In the genomic region with DNA sequence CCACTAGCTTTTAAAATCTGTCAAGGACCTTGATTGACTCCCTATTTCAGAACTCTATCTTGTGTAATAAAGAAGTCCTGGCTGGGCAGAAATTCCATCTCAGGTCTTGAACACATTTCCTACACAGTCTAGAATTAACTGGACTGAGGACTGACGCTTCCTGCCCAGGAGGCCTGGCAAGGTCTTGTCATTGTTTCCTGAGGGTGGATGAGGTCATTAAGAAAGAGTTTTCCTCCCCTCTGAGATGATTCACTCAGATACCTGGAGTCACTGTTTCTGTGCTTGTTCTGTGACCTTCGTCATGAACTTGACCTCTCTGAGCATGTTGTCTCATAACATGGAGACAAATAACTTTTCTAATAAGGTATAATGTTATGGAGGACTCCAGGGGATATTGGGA, we compare ENCODE assay signal across 12 cellular contexts. TPM values are rescaled to one million over a fixed set of nuclear protein-coding genes. Genes with fewer than 3 reads are reported as not detected.
A peak's percentile ranks its signal among the peaks of the same experiment; 100 is the strongest.
DNase-seq lines count a peak whose midpoint lies in the region; ATAC-seq and TF ChIP-seq lines count a peak whose summit lies in the region.
"Had no signal": no experiment of that assay in that cellular context is flagged by ENCODE, and none has a peak within 500 bp of the region (broad histone marks: within the 10 kb centered on the region; RNA-seq: fewer than 3 reads in every experiment).

No MANE protein-coding gene starts in this region.

- H3K27me3 Mint-ChIP-seq in nephron progenitor cell (ENCODE audit: low read depth, poor library complexity): peaks cover 2% of the 10 kb centered on the region
- no peaks in the 10 kb centered on the region for H3K27me3 Mint-ChIP-seq in CD8-positive, alpha-beta T cell (ENCODE audit: low read depth)
- H3K27me3 Mint-ChIP-seq: IgD-negative memory B cell had no signal

- no peaks in the 10 kb centered on the region for H3K9me3 Mint-ChIP-seq in nephron progenitor cell
- no peaks in the 10 kb centered on the region for H3K9me3 Mint-ChIP-seq in CD8-positive, alpha-beta T cell
- H3K9me3 Mint-ChIP-seq: IgD-negative memory B cell had no signal

- peaks cover 99% of the 10 kb centered on the region for H3K36me3 ChIP-seq in MG63
- H3K36me3 ChIP-seq in CD8-positive, alpha-beta T cell (ENCODE audit: insufficient read depth, low read length): peaks cover 7% of the 10 kb centered on the region

- no peaks in the 10 kb centered on the region for H3K27me3 ChIP-seq in MG63
- H3K27me3 ChIP-seq in CD8-positive, alpha-beta T cell (ENCODE audit: insufficient read depth, low read length): no peaks in the 10 kb centered on the region
- H3K27me3 ChIP-seq: Peyer's patch, upper lobe of right lung had no signal

- POLR2A ChIA-PET in CD8-positive, alpha-beta T cell (lab: Charles Lee): no interaction called here

- CTCF ChIA-PET in CD8-positive, alpha-beta T cell (lab: Charles Lee): interaction anchor here (0.8 to 10.1 kb wide), 20 partner anchors 8 to 738 kb away, joined by 3 to 145 read pairs (median 4); partner anchors contain the start of gene CDKN2B

- peaks cover 10% of the 10 kb centered on the region for H3K4me1 ChIP-seq in CD8-positive, alpha-beta T cell (ENCODE audit: insufficient read depth, low read length)

- no peak for ATAC-seq in CD8-positive, alpha-beta T cell

- H3K4me3 Mint-ChIP-seq in nephron progenitor cell: no peak overlapping the region
- no peak overlapping the region for H3K4me3 Mint-ChIP-seq in CD8-positive, alpha-beta T cell

- H3K4me1 Mint-ChIP-seq in nephron progenitor cell: peaks cover 23% of the 10 kb centered on the region
- H3K4me1 Mint-ChIP-seq in CD8-positive, alpha-beta T cell (ENCODE audit: low read depth): peaks cover 24% of the 10 kb centered on the region

- H3K4me3 ChIP-seq in MG63 (no peak overlapping the region), cardiac fibroblast (replicated peaks in 1 of 2; ENCODE audit: low read depth in 2 of 2, low read length in 2 of 2) (no peak overlapping the region)
- H3K4me3 ChIP-seq in CD8-positive, alpha-beta T cell (ENCODE audit: low read depth, low read length): no peak overlapping the region
- H3K4me3 ChIP-seq: mucosa of descending colon, upper lobe of right lung had no signal

- H3K27ac ChIP-seq in CD8-positive, alpha-beta T cell (ENCODE audit: low read depth, low read length): no peak overlapping the region
- H3K27ac ChIP-seq: Peyer's patch, upper lobe of right lung had no signal

- peaks cover 55% of the 10 kb centered on the region for H3K36me3 Mint-ChIP-seq in nephron progenitor cell (ENCODE audit: low read depth)
- peaks cover 54% of the 10 kb centered on the region for H3K36me3 Mint-ChIP-seq in CD8-positive, alpha-beta T cell
- H3K36me3 Mint-ChIP-seq: IgD-negative memory B cell had no signal

- intact Hi-C loops in CD8-positive, alpha-beta T cell (cut with DNase I, micrococcal nuclease): loop anchor here (2.0 to 5.0 kb wide), 3 partner anchors 105 to 430 kb away; no protein-coding TSS in a partner anchor

- no peaks in the 10 kb centered on the region for H3K9me3 ChIP-seq in MG63
- no peaks in the 10 kb centered on the region for H3K9me3 ChIP-seq in CD8-positive, alpha-beta T cell (ENCODE audit: low read length)
- H3K9me3 ChIP-seq: mucosa of descending colon, Peyer's patch, upper lobe of right lung had no signal

- H3K27ac Mint-ChIP-seq in nephron progenitor cell: peak overlapping the region; percentile 95
- H3K27ac Mint-ChIP-seq in CD8-positive, alpha-beta T cell: no peak overlapping the region

- DNase-seq in EL: peak; percentile 76
- peak; percentile 89 for DNase-seq in MG63
- DNase-seq in cardiac fibroblast (ENCODE audit: low read depth in 2 of 2): peak; percentile 53 to 89
- DNase-seq in nephron progenitor cell: no peak
- no peak for DNase-seq in stimulated activated CD4-positive, alpha-beta T cell treated with anti-CD3 and anti-CD28 coated beads, Interleukin-12 subunit alpha, Interleukin-12 subunit beta, amount 100 ng/mL, for 4 hours
- DNase-seq in CD8-positive, alpha-beta T cell: no peak
- DNase-seq in H4 (ENCODE audit: low spot score): no peak
- DNase-seq in amniotic stem cell (lab: John Stamatoyannopoulos, UW): no peak

- TF ChIP-seq CTCF in cardiac fibroblast (IDR thresholded peaks at IDR 0.05; ENCODE audit: low read depth, low read length) (no peak), nephron progenitor cell (IDR thresholded peaks at IDR 0.05) (no peak)
- TF ChIP-seq CTCF in CD8-positive, alpha-beta T cell (IDR thresholded peaks at IDR 0.05): no peak

RNA-seq across cellular contexts. Expression of gene MTAP, which starts 10.0 kb away (rescaled TPM):
- 37.1 and 133 TPM in 2 replicates for total RNA-seq in MG63 (2014; rRNA removed; shearing (Covaris generic); ENCODE audit: low replicate concordance)
- 10 to 100 TPM in 1 of 2 experiments, 1 to 10 TPM in 1; 9.9 to 14.3 TPM for total RNA-seq in CD8-positive, alpha-beta T cell
- total RNA-seq in H4 (2014; rRNA removed; shearing (Covaris generic)): not detected in 2 replicates

Comparison
In these comparisons a context has a peak if more than half of its experiments do, and no peak if none do; other contexts are left out.
1. DNase-seq: peak in EL (single experiment), MG63 (single experiment) and cardiac fibroblast (2 of 2); none in nephron progenitor cell (single experiment), stimulated activated CD4-positive, alpha-beta T cell treated with anti-CD3 and anti-CD28 coated beads, Interleukin-12 subunit alpha, Interleukin-12 subunit beta, amount 100 ng/mL, for 4 hours (single experiment), CD8-positive, alpha-beta T cell (0 of 7), H4 (single experiment) and amniotic stem cell (single experiment).
2. RNA of gene MTAP, which starts 10.0 kb away (total RNA-seq): 37.1 to 133 TPM in MG63 and 9.9 to 14.3 TPM in CD8-positive, alpha-beta T cell; not detected in H4; every median in the first group is over 10 times any median in the second.